Comparison of ENCODE assay signal across 6 cellular contexts in the genomic region with DNA sequence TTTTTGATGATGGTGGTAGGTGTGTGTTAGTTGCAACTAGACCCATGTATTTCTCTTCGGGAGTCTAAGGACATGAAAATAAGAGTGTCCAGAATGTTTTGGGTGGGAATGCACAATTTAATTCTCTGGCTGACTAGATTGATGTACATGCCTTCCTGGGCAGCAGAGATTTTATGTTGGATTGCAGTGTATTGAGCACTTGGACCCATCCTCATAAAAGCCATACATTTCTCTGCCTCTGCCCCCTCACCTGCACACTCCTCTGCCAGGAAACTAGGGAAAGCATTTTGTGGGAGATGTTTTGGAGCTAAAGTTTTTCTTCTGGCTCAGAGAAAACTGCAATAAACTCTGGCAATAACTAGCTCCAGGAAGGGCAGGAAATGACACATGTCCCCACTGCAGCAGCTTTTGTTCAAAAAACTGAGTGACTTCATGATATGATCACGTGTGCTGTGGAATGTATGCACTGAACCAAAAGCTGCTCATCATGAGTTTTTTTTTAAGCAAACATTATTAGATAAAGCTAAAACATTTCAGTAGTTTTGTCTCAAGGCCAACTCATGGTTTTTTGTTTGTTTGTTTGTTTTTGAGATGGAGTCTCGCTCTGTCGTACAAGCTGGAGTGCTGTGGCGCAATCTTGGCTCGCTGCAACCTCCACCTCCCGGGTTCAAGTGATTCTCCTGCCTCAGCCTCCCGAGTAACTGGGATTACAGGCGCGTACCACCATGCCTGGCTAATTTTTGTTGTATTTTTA. TPM values are rescaled to one million over a fixed set of nuclear protein-coding genes. Genes with fewer than 3 reads are reported as not detected.
DNase-seq lines count a peak whose midpoint lies in the region; ATAC-seq and TF ChIP-seq lines count a peak whose summit lies in the region.

No MANE protein-coding gene starts in this region.

- H3K36me3 ChIP-seq in BE2C = peaks cover 6% of the 10 kb centered on the region

- intact Hi-C loops in CD4-positive, alpha-beta T cell (cut with DNase I, micrococcal nuclease) = loop anchor here in 1 of 2 experiments (5.0 kb wide), 1 partner anchor 36 kb away; a partner anchor contains a TSS

- H3K27ac Mint-ChIP-seq in CD4-positive, alpha-beta T cell = peak overlapping the region; percentile 79
- H3K27ac Mint-ChIP-seq in T-cell (peak overlapping the region; percentile 82 to 88), immature natural killer cell (peak overlapping the region; percentile 39 to 87 (median 70))

- peak; percentile 98 for ATAC-seq in CD4-positive, alpha-beta T cell (ENCODE audit: poor library complexity)
- peak; percentile 81 to 97 (median 94) for ATAC-seq in T-cell (replicated peaks in 1 of 4)
- no peak for ATAC-seq in GM18867 (IDR thresholded peaks at IDR 0.05; ENCODE audit: unreplicated experiment)

- H3K9me3 ChIP-seq in CD4-positive, alpha-beta T cell (ENCODE audit: control insufficient read depth, low read length) = no peaks in the 10 kb centered on the region
- no peaks in the 10 kb centered on the region for H3K9me3 ChIP-seq in BE2C

- H3K27ac ChIP-seq in CD4-positive, alpha-beta T cell (ENCODE audit: low read depth, low read length) = no peak overlapping the region

- no peaks in the 10 kb centered on the region for H3K9me3 Mint-ChIP-seq in CD4-positive, alpha-beta T cell
- H3K9me3 Mint-ChIP-seq in T-cell (no peaks in the 10 kb centered on the region), immature natural killer cell (no peaks in the 10 kb centered on the region)

- no peak for TF ChIP-seq CTCF in CD4-positive, alpha-beta T cell (IDR thresholded peaks at IDR 0.05)
- no peak for TF ChIP-seq CTCF in BE2C (IDR thresholded peaks at IDR 0.05; ENCODE audit: low read depth, low read length)

- no peak overlapping the region for H3K4me3 ChIP-seq in BE2C (ENCODE audit: low read depth, low read length)

- H3K4me1 ChIP-seq in BE2C = no peaks in the 10 kb centered on the region

- H3K4me3 Mint-ChIP-seq in CD4-positive, alpha-beta T cell = peak overlapping the region; percentile 11
- H3K4me3 Mint-ChIP-seq in T-cell (peak overlapping the region in 1 of 3 donors; percentile 38), immature natural killer cell (peak overlapping the region in 1 of 5 donors; percentile 0)

- peaks cover 12% of the 10 kb centered on the region for H3K36me3 Mint-ChIP-seq in CD4-positive, alpha-beta T cell (ENCODE audit: low read depth)
- H3K36me3 Mint-ChIP-seq in T-cell (peaks cover 10% of the 10 kb centered on the region), immature natural killer cell (no peaks in the 10 kb centered on the region)

- peaks cover 21% of the 10 kb centered on the region for H3K4me1 Mint-ChIP-seq in CD4-positive, alpha-beta T cell (ENCODE audit: low read depth)
- H3K4me1 Mint-ChIP-seq in T-cell (peaks cover 17 to 18% (median 17%) of the 10 kb centered on the region in 3 donors), immature natural killer cell (peaks cover 13 to 15% of the 10 kb centered on the region in 2 donors)

- CTCF ChIA-PET in CD4-positive, alpha-beta T cell (lab: Charles Lee) = interaction anchor here (1.5 kb wide), 1 partner anchor 96 kb away, joined by 4 read pairs; no protein-coding TSS in a partner anchor
- CTCF ChIA-PET in T-cell (lab: Charles Lee) = interaction anchor here in 1 of 2 donors (0.6 to 1.1 kb wide), 3 partner anchors 11 to 114 kb away, joined by 3 read pairs; no protein-coding TSS in a partner anchor

- DNase-seq in CD4-positive, alpha-beta T cell = peak in 6 of 10 experiments; percentile 4 to 16 (median 9)
- DNase-seq in T-cell (peak in 17 of 34 experiments; percentile 2 to 42 (median 15)), immature natural killer cell (peak in 1 of 3 donors; percentile 28), NCI-H526 (lab: John Stamatoyannopoulos, UW) (no peak), BE2C (no peak)

- no peaks in the 10 kb centered on the region for H3K27me3 ChIP-seq in CD4-positive, alpha-beta T cell (ENCODE audit: control insufficient read depth, insufficient read depth, low read length)
- H3K27me3 ChIP-seq in BE2C = no peaks in the 10 kb centered on the region

- no peaks in the 10 kb centered on the region for H3K27me3 Mint-ChIP-seq in CD4-positive, alpha-beta T cell
- H3K27me3 Mint-ChIP-seq in T-cell = no peaks in the 10 kb centered on the region
- H3K27me3 Mint-ChIP-seq in immature natural killer cell (ENCODE audit: low read depth in 3 of 3) = peaks cover 0 to 1% (median 0%) of the 10 kb centered on the region in 3 donors

- POLR2A ChIA-PET in CD4-positive, alpha-beta T cell (lab: Charles Lee) = interaction anchor here (0.6 to 1.6 kb wide), 5 partner anchors 10 to 148 kb away, joined by 3 to 6 read pairs (median 4); a partner anchor contains a TSS
- POLR2A ChIA-PET in T-cell (lab: Charles Lee) = interaction anchor here (0.6 to 0.7 kb wide), 2 partner anchors 234 to 506 kb away, joined by 3 to 5 read pairs; no protein-coding TSS in a partner anchor

RNA-seq across cellular contexts. Expression of a gene that starts 17.6 kb away (rescaled TPM):
- total RNA-seq in CD4-positive, alpha-beta T cell = 10 to 100 TPM; 66.2 to 67.0 TPM
- total RNA-seq in T-cell = 10 to 100 TPM; 35.3 to 56.4 (median 39.2) TPM
- polyA plus RNA-seq in immature natural killer cell = 10 to 100 TPM; 27.1 to 33.5 (median 29.0) TPM
- polyA plus RNA-seq in BE2C (2012; ENCODE audit: insufficient read depth, insufficient read length, low read depth) = 9.3 TPM

RNA-seq across cellular contexts. Expression of a gene that starts 34.2 kb away (rescaled TPM):
- total RNA-seq in CD4-positive, alpha-beta T cell = 1 to 10 TPM; 6.1 to 6.3 TPM
- total RNA-seq in T-cell = 10 to 100 TPM in 2 of 5 donors, 1 to 10 TPM in 3; 8.6 to 19.8 (median 9.0) TPM
- 10 to 100 TPM; 28.7 to 40.4 (median 29.8) TPM for polyA plus RNA-seq in immature natural killer cell
- polyA plus RNA-seq in BE2C (2012; ENCODE audit: insufficient read depth, insufficient read length, low read depth) = 98.1 TPM

RNA-seq across cellular contexts. Expression of a gene that starts 36.6 kb away (rescaled TPM):
- 10 to 100 TPM; 71.0 to 77.0 TPM for total RNA-seq in CD4-positive, alpha-beta T cell
- 100 to 1,000 TPM; 101 to 113 (median 105) TPM for total RNA-seq in T-cell
- 10 to 100 TPM in 2 of 3 donors, 1 to 10 TPM in 1; 9.7 to 41.3 (median 18.6) TPM for polyA plus RNA-seq in immature natural killer cell
- polyA plus RNA-seq in BE2C (2012; ENCODE audit: insufficient read depth, insufficient read length, low read depth) = 45.4 TPM

RNA-seq across cellular contexts. Expression of a gene that starts 40.6 kb away (rescaled TPM):
- 10 to 100 TPM; 56.6 to 60.8 TPM for total RNA-seq in CD4-positive, alpha-beta T cell
- 100 to 1,000 TPM in 1 of 5 donors, 10 to 100 TPM in 4; 44.5 to 102 (median 85.6) TPM for total RNA-seq in T-cell
- polyA plus RNA-seq in immature natural killer cell = 1 to 10 TPM; 1.0 to 7.0 (median 4.1) TPM
- polyA plus RNA-seq in BE2C (2012; ENCODE audit: insufficient read depth, insufficient read length, low read depth) = 44.7 TPM

RNA-seq across cellular contexts. Expression of a gene that starts 47.9 kb away (rescaled TPM):
- total RNA-seq in CD4-positive, alpha-beta T cell = not detected
- not detected for total RNA-seq in T-cell
- polyA plus RNA-seq in immature natural killer cell = under 1 TPM in 1 of 3 donors, not detected in 2; 0.78 TPM
- polyA plus RNA-seq in BE2C (2012; ENCODE audit: insufficient read depth, insufficient read length, low read depth) = 2.1 TPM

Comparison
In these comparisons a context has a peak if more than half of its experiments do, and no peak if none do; other contexts are left out.
1. DNase-seq: peak in CD4-positive, alpha-beta T cell (6 of 10); none in NCI-H526 (0 of 2) and BE2C (single experiment).
2. Peak in every context shown above with its lines, with median percentiles within 50 percentile points of each other: H3K27ac Mint-ChIP-seq.